In genomic region chr17:47742319-47743181, GRCh38 we compare ENCODE assay signal across 9 cellular contexts. TPM values are rescaled to one million over a fixed set of nuclear protein-coding genes. Genes with fewer than 3 reads are reported as not detected.
A peak's percentile ranks its signal among the peaks of the same experiment; 100 is the strongest.
DNase-seq lines count a peak whose midpoint lies in the region; ATAC-seq, FAIRE-seq and TF ChIP-seq lines count a peak whose summit lies in the region.
"Had no signal": no experiment of that assay in that cellular context is flagged by ENCODE, and none has a peak within 500 bp of the region (broad histone marks: within the 10 kb centered on the region; RNA-seq: fewer than 3 reads in every experiment).

No MANE protein-coding gene starts in this region.

- DNase-seq in Jurkat, Clone E6-1 (ENCODE audit: low read depth, low spot score) = peak; percentile 30
- DNase-seq in activated CD4-positive, alpha-beta T cell treated with anti-CD3 and anti-CD28 coated beads for 48 hours = peak; percentile 56
- DNase-seq in fibroblast of villous mesenchyme (ENCODE audit: low read depth) = peak; percentile 8
- DNase-seq in stimulated activated naive CD8-positive, alpha-beta T cell treated with anti-CD3 and anti-CD28 coated beads, Interleukin-15, Interleukin-2, amounts not matched to agents 100 U/mL and 50 U/mL, for 24 hours = peak; percentile 64
- no peak for DNase-seq in mucosa of gallbladder (ENCODE audit: low spot score)
- DNase-seq in NCI-H1048 (lab: John Stamatoyannopoulos, UW) = no peak
- DNase-seq in RCC 7860 (ENCODE audit: low spot score) = no peak

- ATAC-seq in stimulated activated naive CD8-positive, alpha-beta T cell treated with anti-CD3 and anti-CD28 coated beads, Interleukin-15, Interleukin-2, amounts not matched to agents 100 U/mL and 50 U/mL, for 24 hours = peak; percentile 19

- peak overlapping the region in 1 of 10 experiments; percentile 5; a peak in 2 of 20 replicates for H3K4me3 ChIP-seq in BLaER1 treated with 17β-estradiol and CSF1 and Interleukin-3, amounts not matched to agents 10 nM and 100 nM
- no peak overlapping the region for H3K4me3 ChIP-seq in Jurkat, Clone E6-1 (ENCODE audit: low read length)
- H3K4me3 ChIP-seq in fibroblast of villous mesenchyme (ENCODE audit: low read depth, low read length) = no peak overlapping the region

- peaks cover 49 to 81% (median 69%) of the 10 kb centered on the region in 10 experiments for H3K4me1 ChIP-seq in BLaER1 treated with 17β-estradiol and CSF1 and Interleukin-3, amounts not matched to agents 10 nM and 100 nM

- FAIRE-seq in RCC 7860 (lab: Jason Lieb, UNC) = no peak
- FAIRE-seq: colon had no signal

- H3K4me2 ChIP-seq in BLaER1 treated with 17β-estradiol and CSF1 and Interleukin-3, amounts not matched to agents 10 nM and 100 nM = peak overlapping the region; percentile 46 to 100 (median 93)

- no peaks in the 10 kb centered on the region for H3K36me3 ChIP-seq in BLaER1 treated with 17β-estradiol and CSF1 and Interleukin-3, amounts not matched to agents 10 nM and 100 nM

- 0 out of 22 replicates have a peak, but pooled peaks cover 0 to 7% (median 0%) of the 10 kb centered on the region in 11 experiments for H4K20me1 ChIP-seq in BLaER1 treated with 17β-estradiol and CSF1 and Interleukin-3, amounts not matched to agents 10 nM and 100 nM

- H3K27me3 ChIP-seq in BLaER1 treated with 17β-estradiol and CSF1 and Interleukin-3, amounts not matched to agents 10 nM and 100 nM = peaks cover 0 to 28% (median 0%) of the 10 kb centered on the region in 11 experiments; a peak in 6 of 22 replicates

- peak overlapping the region in 6 of 11 experiments; percentile 3 to 49 (median 40); a peak in 7 of 22 replicates for H3K9ac ChIP-seq in BLaER1 treated with 17β-estradiol and CSF1 and Interleukin-3, amounts not matched to agents 10 nM and 100 nM

- peak overlapping the region in 8 of 11 experiments; percentile 30 to 84 (median 56); a peak in 14 of 22 replicates for H3K27ac ChIP-seq in BLaER1 treated with 17β-estradiol and CSF1 and Interleukin-3, amounts not matched to agents 10 nM and 100 nM

- TF ChIP-seq CTCF in fibroblast of villous mesenchyme (IDR thresholded peaks at IDR 0.05; ENCODE audit: insufficient read depth, low read depth, low read length) = peak; percentile 49

- H3K9me3 ChIP-seq in BLaER1 treated with 17β-estradiol and CSF1 and Interleukin-3, amounts not matched to agents 10 nM and 100 nM (replicated peaks in 1 of 11) = no peaks in the 10 kb centered on the region

RNA-seq across cellular contexts. Expression of gene TBX21, which starts 9.5 kb away (rescaled TPM):
- polyA plus RNA-seq in Jurkat, Clone E6-1 (2012; ENCODE audit: insufficient read depth, insufficient read length) = 2.5 TPM
- total RNA-seq in fibroblast of villous mesenchyme (not detected in 2 replicates), mucosa of gallbladder (1.8 TPM)

RNA-seq across cellular contexts. Expression of gene TBKBP1, which starts 48.6 kb away (rescaled TPM):
- 12.5 TPM for polyA plus RNA-seq in Jurkat, Clone E6-1 (2012; ENCODE audit: insufficient read depth, insufficient read length)
- total RNA-seq in fibroblast of villous mesenchyme = 10.0 and 11.2 TPM in 2 replicates
- total RNA-seq in mucosa of gallbladder = 9.2 TPM

Comparison
In these comparisons a context has a peak if more than half of its experiments do, and no peak if none do; other contexts are left out.
1. DNase-seq: peak in Jurkat, Clone E6-1 (single experiment), activated CD4-positive, alpha-beta T cell treated with anti-CD3 and anti-CD28 coated beads for 48 hours (single experiment), fibroblast of villous mesenchyme (single experiment) and stimulated activated naive CD8-positive, alpha-beta T cell treated with anti-CD3 and anti-CD28 coated beads, Interleukin-15, Interleukin-2, amounts not matched to agents 100 U/mL and 50 U/mL, for 24 hours (single experiment); none in mucosa of gallbladder (single experiment), NCI-H1048 (single experiment) and RCC 7860 (single experiment).